Comparison of ENCODE assay signal across 26 cellular contexts in genomic region chr16:31536804-31537361, GRCh38. TPM values are rescaled to one million over a fixed set of nuclear protein-coding genes. Genes with fewer than 3 reads are reported as not detected.
DNase-seq lines count a peak whose midpoint lies in the region; ATAC-seq and TF ChIP-seq lines count a peak whose summit lies in the region.
"Had no signal": no experiment of that assay in that cellular context is flagged by ENCODE, and none has a peak within 500 bp of the region (broad histone marks: within the 10 kb centered on the region; RNA-seq: fewer than 3 reads in every experiment).

No MANE protein-coding gene starts in this region.

- H3K9me3 ChIP-seq in iPS-15b (ENCODE audit: control insufficient read depth, insufficient read depth, low read length) (peaks cover 7% of the 10 kb centered on the region), sigmoid colon (no peaks in the 10 kb centered on the region)
- H3K9me3 ChIP-seq: transverse colon had no signal

- H3K9me3 Mint-ChIP-seq in GM23338, result peaks cover 34% of the 10 kb centered on the region
- peaks cover 41% of the 10 kb centered on the region for H3K9me3 Mint-ChIP-seq in WTC11
- H3K9me3 Mint-ChIP-seq in activated T-cell treated with anti-CD3 and anti-CD28 coated beads, Interleukin-2, amount 50 U/mL, for 4 hours, result peaks cover 5% of the 10 kb centered on the region
- H3K9me3 Mint-ChIP-seq: CD4-positive, alpha-beta T cell; stimulated activated effector memory CD8-positive, alpha-beta T cell treated with anti-CD3 and anti-CD28 coated beads, Interleukin-12 subunit alpha, Interleukin-12 subunit beta, amount 100 ng/mL, for 72 hours had no signal

- TF ChIP-seq EP300 in sigmoid colon (IDR thresholded peaks at IDR 0.05), result no peak

- DNase-seq in GM23338 (ENCODE audit: low spot score), result peak; percentile 24
- no peak for DNase-seq in WTC11 (ENCODE audit: low spot score)
- DNase-seq in retinal pigment epithelial cell (ENCODE audit: low read depth), result no peak
- no peak for DNase-seq in sigmoid colon
- DNase-seq in activated T-cell treated with anti-CD3 and anti-CD28 coated beads, Interleukin-2, amount 50 U/mL, for 4 hours, result no peak
- DNase-seq in NCI-H187 treated with DMSO at 0.1 percent for 48 hours (lab: John Stamatoyannopoulos, UW), result no peak
- DNase-seq: activated CD4-positive, alpha-beta T cell treated with anti-CD3 and anti-CD28 coated beads, Interleukin-2, amount 50 U/mL, for 48 hours; activated gamma-delta T cell treated with Interleukin-2 at 50 U/mL for 16 hours; activated T-cell treated with anti-CD3 and anti-CD28 coated beads for 4 hours; CD4-positive, alpha-beta T cell; DMS53; dorsolateral prefrontal cortex; GM23248; NCI-H1105 treated with DMSO at 0.1 percent for 48 hours; T-helper 2 cell; transverse colon; WERI-Rb-1 had no signal

- ATAC-seq in GM23338, result peak; percentile 39
- no peak for ATAC-seq in WTC11
- no peak for ATAC-seq in GM19455 (IDR thresholded peaks at IDR 0.05; ENCODE audit: unreplicated experiment)
- no peak for ATAC-seq in activated T-cell treated with anti-CD3 and anti-CD28 coated beads, Interleukin-2, amount 50 U/mL, for 4 hours
- ATAC-seq: left lobe of liver; Panc1; stimulated activated effector memory CD8-positive, alpha-beta T cell treated with anti-CD3 and anti-CD28 coated beads, Interleukin-12 subunit alpha, Interleukin-12 subunit beta, amount 100 ng/mL, for 72 hours had no signal

- no peak overlapping the region for H3K27ac Mint-ChIP-seq in GM23338
- no peak overlapping the region for H3K27ac Mint-ChIP-seq in WTC11
- H3K27ac Mint-ChIP-seq: CD4-positive, alpha-beta T cell; stimulated activated effector memory CD8-positive, alpha-beta T cell treated with anti-CD3 and anti-CD28 coated beads, Interleukin-12 subunit alpha, Interleukin-12 subunit beta, amount 100 ng/mL, for 72 hours had no signal

- TF ChIP-seq POLR2A in sigmoid colon (IDR thresholded peaks at IDR 0.05), result no peak

- H3K36me3 ChIP-seq in GM23338 (ENCODE audit: insufficient read depth) (no peaks in the 10 kb centered on the region), iPS-15b (ENCODE audit: control insufficient read depth, insufficient read depth, low read length) (no peaks in the 10 kb centered on the region), sigmoid colon (no peaks in the 10 kb centered on the region)
- H3K36me3 ChIP-seq: cardiac muscle cell, transverse colon, WERI-Rb-1 had no signal

- H2AFZ ChIP-seq in GM23338, result peak overlapping the region; percentile 85
- H2AFZ ChIP-seq: GM23248 had no signal

- H3K9ac ChIP-seq in iPS-15b (ENCODE audit: low read depth, low read length), result peak overlapping the region; percentile 37
- H3K9ac ChIP-seq: GM23248, KMS-11 had no signal

- H3K4me2 ChIP-seq in GM23338, result peak overlapping the region; percentile 75
- H3K4me2 ChIP-seq: KMS-11 had no signal

- no peaks in the 10 kb centered on the region for H3F3A ChIP-seq in GM23338 (replicated peaks; ENCODE audit: low read depth)

- H3K4me3 Mint-ChIP-seq in GM23338 (peak overlapping the region; percentile 69), WTC11 (peak overlapping the region; percentile 43)
- no peak overlapping the region for H3K4me3 Mint-ChIP-seq in activated T-cell treated with anti-CD3 and anti-CD28 coated beads, Interleukin-2, amount 50 U/mL, for 4 hours
- H3K4me3 Mint-ChIP-seq: CD4-positive, alpha-beta T cell; stimulated activated effector memory CD8-positive, alpha-beta T cell treated with anti-CD3 and anti-CD28 coated beads, Interleukin-12 subunit alpha, Interleukin-12 subunit beta, amount 100 ng/mL, for 72 hours had no signal

- no peak for TF ChIP-seq CTCF in GM23338 (conservative IDR thresholded peaks at IDR 0.05; ENCODE audit: low read depth in 2 of 2)
- TF ChIP-seq CTCF in WTC11 (IDR thresholded peaks at IDR 0.05), result no peak
- no peak for TF ChIP-seq CTCF in retinal pigment epithelial cell (conservative IDR thresholded peaks at IDR 0.05; ENCODE audit: low read depth, low read length)
- TF ChIP-seq CTCF in sigmoid colon (IDR thresholded peaks at IDR 0.05), result no peak

- CTCF ChIA-PET in WTC11 (lab: Charles Lee), result no interaction called here

- H3K36me3 Mint-ChIP-seq in GM23338 (ENCODE audit: low read depth), result peaks cover 23% of the 10 kb centered on the region
- H3K36me3 Mint-ChIP-seq in WTC11, result peaks cover 23% of the 10 kb centered on the region
- H3K36me3 Mint-ChIP-seq in activated T-cell treated with anti-CD3 and anti-CD28 coated beads, Interleukin-2, amount 50 U/mL, for 4 hours (ENCODE audit: insufficient read depth), result no peaks in the 10 kb centered on the region
- H3K36me3 Mint-ChIP-seq: stimulated activated effector memory CD8-positive, alpha-beta T cell treated with anti-CD3 and anti-CD28 coated beads, Interleukin-12 subunit alpha, Interleukin-12 subunit beta, amount 100 ng/mL, for 72 hours had no signal

- H3K4me3 ChIP-seq in GM23338, result peak overlapping the region; percentile 54
- H3K4me3 ChIP-seq in iPS-15b (ENCODE audit: low read depth, low read length), result peak overlapping the region; percentile 52
- peak overlapping the region; percentile 8 for H3K4me3 ChIP-seq in retinal pigment epithelial cell (ENCODE audit: low read length)
- H3K4me3 ChIP-seq in sigmoid colon, result peak overlapping the region in 2 of 4 donors; percentile 37 to 45
- H3K4me3 ChIP-seq: GM23248 had no signal

- peaks cover 3% of the 10 kb centered on the region; the same call in 1 of the 3 replicates for H3K4me1 Mint-ChIP-seq in GM23338
- H3K4me1 Mint-ChIP-seq in WTC11, result no peaks in the 10 kb centered on the region
- H3K4me1 Mint-ChIP-seq in activated T-cell treated with anti-CD3 and anti-CD28 coated beads, Interleukin-2, amount 50 U/mL, for 4 hours (ENCODE audit: low read depth), result peaks cover 6% of the 10 kb centered on the region
- H3K4me1 Mint-ChIP-seq: stimulated activated effector memory CD8-positive, alpha-beta T cell treated with anti-CD3 and anti-CD28 coated beads, Interleukin-12 subunit alpha, Interleukin-12 subunit beta, amount 100 ng/mL, for 72 hours had no signal

- no peaks in the 10 kb centered on the region for H3K79me2 ChIP-seq in GM23338 (replicated peaks; ENCODE audit: insufficient read depth)

- 69 to 75% methylated on average over 21 of the region's 21 CpGs for WGBS in sigmoid colon, 2 donors

- no peak overlapping the region for H3K27ac ChIP-seq in GM23338 (ENCODE audit: low read depth)
- H3K27ac ChIP-seq in sigmoid colon, result no peak overlapping the region
- H3K27ac ChIP-seq: cardiac muscle cell, dorsolateral prefrontal cortex, GM23248, KMS-11, transverse colon, WERI-Rb-1 had no signal

- H3K27me3 ChIP-seq in GM23338 (ENCODE audit: insufficient read depth) (peaks cover 53% of the 10 kb centered on the region), iPS-15b (ENCODE audit: control insufficient read depth, insufficient read depth, low read length) (peaks cover 11% of the 10 kb centered on the region), sigmoid colon (peaks cover 8 to 59% (median 24%) of the 10 kb centered on the region in 3 donors)
- H3K27me3 ChIP-seq: cardiac muscle cell had no signal

- POLR2A ChIA-PET in WTC11 (lab: Charles Lee), result no interaction called here

- H3K4me1 ChIP-seq in GM23338 (ENCODE audit: insufficient read depth) (no peaks in the 10 kb centered on the region; the same call in 1 of the 2 replicates), iPS-15b (ENCODE audit: control insufficient read depth, insufficient read depth, low read length) (peaks cover 2% of the 10 kb centered on the region), sigmoid colon (peaks cover 0 to 9% (median 7%) of the 10 kb centered on the region in 4 donors)

- H3K27me3 Mint-ChIP-seq in GM23338 (ENCODE audit: insufficient read depth, low read depth, poor library complexity) (peaks cover 10% of the 10 kb centered on the region), WTC11 (ENCODE audit: low read depth) (peaks cover 26% of the 10 kb centered on the region)
- H3K27me3 Mint-ChIP-seq in activated T-cell treated with anti-CD3 and anti-CD28 coated beads, Interleukin-2, amount 50 U/mL, for 4 hours (ENCODE audit: low read depth), result peaks cover 43% of the 10 kb centered on the region

- no peaks in the 10 kb centered on the region; the same call in none of the 2 replicates for H4K20me1 ChIP-seq in GM23338 (replicated peaks; ENCODE audit: insufficient read depth)

- intact Hi-C loops in sigmoid colon (cut with DNase I), result no loop called here

- no peaks in the 10 kb centered on the region for H3K9me2 ChIP-seq in GM23338 (ENCODE audit: insufficient read depth)

TF ChIP-seq in GM23338, 12 proteins besides CTCF, POLR2A, EP300 and RAD21:
- no peak for TF ChIP-seq POLR2AphosphoS5 (IDR thresholded peaks at IDR 0.05; ENCODE audit: low read depth)

TF ChIP-seq in WTC11, 78 proteins besides CTCF, POLR2A, EP300 and RAD21 (continues in another document):
- no peak for TF ChIP-seq MAX (CRISPR knock-in tag; IDR thresholded peaks at IDR 0.05)
- TF ChIP-seq PRRX2 (CRISPR knock-in tag; IDR thresholded peaks at IDR 0.05), result no peak
- no peak for TF ChIP-seq SOX15 (CRISPR knock-in tag; IDR thresholded peaks at IDR 0.05)
- no peak for TF ChIP-seq ELF4 (CRISPR knock-in tag; IDR thresholded peaks at IDR 0.05; ENCODE audit: low read depth)

RNA-seq across cellular contexts. Expression of gene AHSP, which starts 9.2 kb away (rescaled TPM):
- total RNA-seq in GM23338 (2014; rRNA removed; shearing (Covaris generic)), result not detected in 2 replicates
- polyA plus RNA-seq in GM23338 (2016; fragmentation: Nextera tagmentation; extraction: Ambion mirVana) (2.0 and 2.1 TPM in 2 replicates), sigmoid colon (not detected)
- total RNA-seq in WTC11 (2021) (0.60 to 0.81 TPM in 2 of 3 replicates, not detected in the other), sigmoid colon (not detected)
- total RNA-seq in activated T-cell treated with anti-CD3 and anti-CD28 coated beads, Interleukin-2, amount 50 U/mL, for 4 hours, result not detected
- total RNA-seq: cardiac muscle cell; CD4-positive, alpha-beta T cell; GM23248; NCI-H460; osteocyte; transverse colon had no signal
- polyA plus RNA-seq: cardiac muscle cell, GM23248 had no signal

RNA-seq across cellular contexts. Expression of gene RUSF1, which starts 28.7 kb away (rescaled TPM):
- total RNA-seq in GM23338 (2014; rRNA removed; shearing (Covaris generic)), result 26.5 and 36.1 TPM in 2 replicates
- polyA plus RNA-seq in GM23338 (2016; fragmentation: Nextera tagmentation; extraction: Ambion mirVana) (8.4 and 8.9 TPM in 2 replicates), sigmoid colon (10 to 100 TPM in 2 of 3 donors, 1 to 10 TPM in 1; 7.9 to 64.0 (median 12.6) TPM)
- total RNA-seq in WTC11 (2021) (35.9 to 41.8 TPM (median 39.4 TPM) in 3 replicates), sigmoid colon (10 to 100 TPM; 31.6 to 67.0 (median 37.2) TPM)
- total RNA-seq in activated T-cell treated with anti-CD3 and anti-CD28 coated beads, Interleukin-2, amount 50 U/mL, for 4 hours, result 10 to 100 TPM; 43.9 to 49.1 (median 45.9) TPM

RNA-seq across cellular contexts. Expression of gene SLC5A2, which starts 54.0 kb away (rescaled TPM):
- total RNA-seq in GM23338 (2014; rRNA removed; shearing (Covaris generic)), result 0.66 and 0.76 TPM in 2 replicates
- polyA plus RNA-seq in GM23338 (2016; fragmentation: Nextera tagmentation; extraction: Ambion mirVana) (3.6 and 7.3 TPM in 2 replicates), sigmoid colon (1 to 10 TPM in 2 of 3 donors, under 1 TPM in 1; 0.60 to 1.9 (median 1.2) TPM)
- total RNA-seq in WTC11 (2021) (0.83 to 1.7 TPM (median 1.1 TPM) in 3 replicates), sigmoid colon (1 to 10 TPM in 1 of 4 donors, under 1 TPM in 3; 0.49 to 1.1 (median 0.70) TPM)
- not detected for total RNA-seq in activated T-cell treated with anti-CD3 and anti-CD28 coated beads, Interleukin-2, amount 50 U/mL, for 4 hours
- total RNA-seq: GM23248, NCI-H460, osteocyte, transverse colon had no signal
